In genomic region chr11:131425285-131425684, GRCh38 we compare ENCODE assay signal across 34 cellular contexts. TPM values are rescaled to one million over a fixed set of nuclear protein-coding genes. Genes with fewer than 3 reads are reported as not detected.
"Had no signal": no experiment of that assay in that cellular context is flagged by ENCODE, and none has a peak within 500 bp of the region (broad histone marks: within the 10 kb centered on the region; RNA-seq: fewer than 3 reads in every experiment).

No MANE protein-coding gene starts in this region.

- H3K4me1 ChIP-seq: adrenal gland had no signal

- ATAC-seq: activated CD8-positive, alpha-beta T cell treated with anti-CD3 and anti-CD28 coated beads for 36 hours; activated naive CD4-positive, alpha-beta T cell treated with anti-CD3 and anti-CD28 coated beads, Interleukin-2, amount 50 U/mL, for 72 hours; activated T-cell treated with anti-CD3 and anti-CD28 coated beads, Interleukin-2, amount 50 U/mL, for 4 hours; activated T-cell treated with anti-CD3 and anti-CD28 coated beads, Interleukin-2, amount 50 U/mL, for 72 hours; activated T-helper 17 cell treated with anti-CD3 and anti-CD28 coated beads, Interleukin-2, amount 50 U/mL, for 72 hours had no signal

- H3K4me3 ChIP-seq: adrenal gland, cardiac muscle cell had no signal

- H3K27me3 ChIP-seq: adrenal gland, cardiac muscle cell had no signal

- FAIRE-seq: astrocyte, TTC549 had no signal

- H3K9me3 ChIP-seq: adrenal gland had no signal

- H3K27ac ChIP-seq: adrenal gland, cardiac muscle cell, VCaP had no signal

- H3K36me3 ChIP-seq: adrenal gland, cardiac muscle cell had no signal

- DNase-seq: activated B cell treated with CpG ODN at 0.5 μM for 24 hours; activated CD4-positive, alpha-beta memory T cell treated with anti-CD3 and anti-CD28 coated beads for 36 hours; activated CD4-positive, alpha-beta T cell treated with anti-CD3 and anti-CD28 coated beads for 4 hours; activated CD4-positive, alpha-beta T cell treated with anti-CD3 and anti-CD28 coated beads, Interleukin-2, amount 10 ng/mL, durations not matched to agents 24 days and 14 days; activated CD4-positive, alpha-beta T cell treated with anti-CD3 and anti-CD28 coated beads, Interleukin-2, amount 50 U/mL, for 1 hour; activated CD4-positive, alpha-beta T cell treated with anti-CD3 and anti-CD28 coated beads, Interleukin-2, amount 50 U/mL, for 4 hours; activated CD4-positive, CD25-positive, alpha-beta regulatory T cell treated with anti-CD3 and anti-CD28 coated beads, Interleukin-2, amount 50 U/mL, for 72 hours; activated CD8-positive, alpha-beta memory T cell treated with anti-CD3 and anti-CD28 coated beads, Interleukin-2, amount 50 U/mL, for 4 hours; activated CD8-positive, alpha-beta T cell treated with anti-CD3 and anti-CD28 coated beads for 36 hours; activated effector memory CD4-positive, alpha-beta T cell treated with anti-CD3 and anti-CD28 coated beads, Interleukin-2, amount 50 U/mL, for 16 hours; activated gamma-delta T cell treated with Interleukin-2 at 50 U/mL for 16 hours; activated naive CD4-positive, alpha-beta T cell; activated naive CD4-positive, alpha-beta T cell treated with anti-CD3 and anti-CD28 coated beads for 36 hours; activated naive CD4-positive, alpha-beta T cell treated with anti-CD3 and anti-CD28 coated beads, Interleukin-2, amount 50 U/mL, for 16 hours; activated naive CD8-positive, alpha-beta T cell treated with anti-CD3 and anti-CD28 coated beads for 36 hours; activated T-cell treated with anti-CD3 and anti-CD28 coated beads for 4 hours; activated T-cell treated with anti-CD3 and anti-CD28 coated beads, Interleukin-2, amount 50 U/mL, for 1 hour; activated T-cell treated with anti-CD3 and anti-CD28 coated beads, Interleukin-2, amount 50 U/mL, for 4 hours; activated T-cell treated with anti-CD3 and anti-CD28 coated beads, Interleukin-2, amount 50 U/mL, for 72 hours; adrenal gland; amniotic stem cell; aorta; central memory CD4-positive, alpha-beta T cell; T-helper 1 cell; T-helper 2 cell; T-helper 9 cell had no signal

RNA-seq across cellular contexts. Expression of gene NTM, which starts 54.9 kb away (rescaled TPM):
- total RNA-seq: activated B cell treated with CpG ODN at 0.5 μM for 24 hours; activated CD4-positive, alpha-beta memory T cell treated with anti-CD3 and anti-CD28 coated beads for 36 hours; activated CD4-positive, alpha-beta T cell treated with anti-CD3 and anti-CD28 coated beads, Interleukin-2, amount 10 ng/mL, durations not matched to agents 24 days and 14 days; activated CD8-positive, alpha-beta memory T cell treated with anti-CD3 and anti-CD28 coated beads for 36 hours; activated CD8-positive, alpha-beta T cell treated with anti-CD3 and anti-CD28 coated beads for 36 hours; activated naive CD4-positive, alpha-beta T cell treated with anti-CD3 and anti-CD28 coated beads for 36 hours; activated naive CD4-positive, alpha-beta T cell treated with anti-CD3 and anti-CD28 coated beads, Interleukin-2, amount 50 U/mL, for 72 hours; activated naive CD8-positive, alpha-beta T cell treated with anti-CD3 and anti-CD28 coated beads for 36 hours; activated T-cell treated with anti-CD3 and anti-CD28 coated beads, Interleukin-2, amount 50 U/mL, for 4 hours; activated T-cell treated with anti-CD3 and anti-CD28 coated beads, Interleukin-2, amount 50 U/mL, for 72 hours; activated T-helper 1 cell treated with anti-CD3 and anti-CD28 coated beads, Interleukin-12 subunit alpha, Interleukin-12 subunit beta, Interleukin-2, Interleukin-4 antibody, amounts not matched to agents 30 ng/mL and 10 ng/mL and 1 ng/mL, durations not matched to agents 14 hours and 24 hours and 36 hours; activated T-helper 17 cell treated with anti-CD3 and anti-CD28 coated beads, Interleukin-2, amount 50 U/mL, for 72 hours had no signal
